In genomic region chr13:71712988-71713653, GRCh38 we compare ENCODE assay signal across 15 cellular contexts.
DNase-seq lines count a peak whose midpoint lies in the region; ATAC-seq, FAIRE-seq and TF ChIP-seq lines count a peak whose summit lies in the region.
"Had no signal": no experiment of that assay in that cellular context is flagged by ENCODE, and none has a peak within 500 bp of the region (broad histone marks: within the 10 kb centered on the region; RNA-seq: fewer than 3 reads in every experiment).

No MANE protein-coding gene starts in this region.

- in situ Hi-C loops in Caki2 (cut with HindIII; ENCODE audit: low pct_unique_long_range_greater_than_20kb, low sequenced_read_pairs) (no loop called here), K562 (cut with MboI) (no loop called here)

- H3K27me3 ChIP-seq in K562 (ENCODE audit: control insufficient read depth in 2 of 2, insufficient read depth in 2 of 2, low read length in 2 of 2) (no peaks in the 10 kb centered on the region), mesenchymal stem cell (ENCODE audit: control insufficient read depth in 1 of 2, insufficient read depth in 1 of 2, low read length in 2 of 2) (no peaks in the 10 kb centered on the region)
- H3K27me3 ChIP-seq: neutrophil had no signal

- no peak for FAIRE-seq in K562 (lab: Jason Lieb, UNC)
- FAIRE-seq: keratinocyte, TTC549 had no signal

- H3K9ac ChIP-seq in K562 (ENCODE audit: insufficient read depth in 1 of 2, low read depth in 2 of 2, low read length in 2 of 2) (no peak overlapping the region), mesenchymal stem cell (ENCODE audit: low read length) (no peak overlapping the region)

- H2AFZ ChIP-seq in K562 (ENCODE audit: low read depth, low read length) (no peak overlapping the region), mesenchymal stem cell (ENCODE audit: low read depth, low read length) (no peak overlapping the region)

- TF ChIP-seq RAD21 in K562 (CRISPR knock-in tag; conservative IDR thresholded peaks at IDR 0.05 in 1 of 2, IDR thresholded peaks at IDR 0.05 in 1 of 2), result no peak

- TF ChIP-seq EP300 in K562 (IDR thresholded peaks at IDR 0.05; ENCODE audit: low read length), result no peak

- no peak overlapping the region for H2BK12ac ChIP-seq in mesenchymal stem cell (ENCODE audit: low read length in 2 of 2)

- H3K4me1 ChIP-seq in K562 (replicated peaks in 1 of 2; ENCODE audit: control insufficient read depth in 2 of 2, insufficient read depth in 2 of 2, low read length in 2 of 2), result no peaks in the 10 kb centered on the region
- no peaks in the 10 kb centered on the region for H3K4me1 ChIP-seq in mesenchymal stem cell (ENCODE audit: control insufficient read depth, insufficient read depth, low read depth, low read length)

- intact Hi-C loops in K562 (cut with micrococcal nuclease), result no loop called here

- no peaks in the 10 kb centered on the region for H3K79me2 ChIP-seq in K562 (ENCODE audit: control insufficient read depth, insufficient read depth, low read length)

- POLR2A ChIA-PET in K562 (lab: Yijun Ruan, JAX), result no interaction called here

- H2BK5ac ChIP-seq in mesenchymal stem cell (ENCODE audit: low read depth, low read length, poor library complexity, severe bottlenecking), result no peak overlapping the region

- TF ChIP-seq POLR2A in K562 (conservative IDR thresholded peaks at IDR 0.05), result no peak

- no peak overlapping the region for H4K91ac ChIP-seq in mesenchymal stem cell (ENCODE audit: low read length)

- H2BK120ac ChIP-seq in mesenchymal stem cell (ENCODE audit: low read depth, low read length), result no peak overlapping the region

- CTCF ChIA-PET in K562 (lab: Yijun Ruan, JAX; ENCODE audit: low intra/inter-chr PET ratio), result no interaction called here

- H3K9me3 ChIP-seq in K562 (replicated peaks; ENCODE audit: control insufficient read depth, insufficient read depth, low read depth, low read length), result no peaks in the 10 kb centered on the region
- H3K9me3 ChIP-seq in mesenchymal stem cell (ENCODE audit: control insufficient read depth, low read length), result no peaks in the 10 kb centered on the region
- H3K9me3 ChIP-seq: neutrophil had no signal

- H3K36me3 ChIP-seq in K562 (ENCODE audit: control insufficient read depth, insufficient read depth, low read length) (no peaks in the 10 kb centered on the region), mesenchymal stem cell (ENCODE audit: control insufficient read depth in 1 of 2, insufficient read depth in 2 of 2, low read depth in 1 of 2, low read length in 2 of 2) (no peaks in the 10 kb centered on the region)
- H3K36me3 ChIP-seq: neutrophil had no signal

- H3K79me1 ChIP-seq in mesenchymal stem cell (replicated peaks; ENCODE audit: low read length, poor library complexity, severe bottlenecking), result no peaks in the 10 kb centered on the region

- H3K18ac ChIP-seq in mesenchymal stem cell (ENCODE audit: low read depth in 1 of 2, low read length in 2 of 2), result no peak overlapping the region

- ATAC-seq in K562, result no peak
- ATAC-seq: PC-3; stimulated activated effector memory CD8-positive, alpha-beta T cell treated with anti-CD3 and anti-CD28 coated beads, Interleukin-12 subunit alpha, Interleukin-12 subunit beta, amount 100 ng/mL, for 72 hours had no signal

- DNase-seq in Caki2 (ENCODE audit: low read depth) (peak; percentile 9), HuH-7 (ENCODE audit: low spot score) (peak; percentile 31), K562 (ENCODE audit: extremely low read depth in 1 of 4, low spot score in 3 of 4) (peak in 1 of 4 experiments; percentile 18), mesenchymal stem cell (peak; percentile 55), germinal center (ENCODE audit: low spot score) (no peak), Kasumi-1 (lab: John Stamatoyannopoulos, UW) (no peak), NCI-H226 (no peak), 8988T (no peak)
- DNase-seq: NCI-H187 treated with DMSO at 0.1 percent for 48 hours, PC-3 had no signal

- no peak overlapping the region for H3K23ac ChIP-seq in mesenchymal stem cell (ENCODE audit: low read length in 2 of 2)

- no TSS peak for BruUV-seq in K562 (replicated peaks; lab: Mats Ljungman, UMichigan)

- no peak overlapping the region for H3K4me2 ChIP-seq in K562 (ENCODE audit: insufficient read depth, low read length)
- H3K4me2 ChIP-seq in mesenchymal stem cell (ENCODE audit: low read length, poor library complexity, severe bottlenecking), result no peak overlapping the region

- no peak overlapping the region for H4K8ac ChIP-seq in mesenchymal stem cell (ENCODE audit: low read length)

- no peak overlapping the region for H3K4me3 ChIP-seq in K562
- H3K4me3 ChIP-seq in mesenchymal stem cell (ENCODE audit: insufficient read depth in 1 of 2, low read depth in 1 of 2, low read length in 2 of 2), result no peak overlapping the region

- H3K9me1 ChIP-seq in K562 (ENCODE audit: control insufficient read depth, insufficient read depth, low read length), result no peaks in the 10 kb centered on the region

- no peak overlapping the region for H2AK5ac ChIP-seq in mesenchymal stem cell (ENCODE audit: low read length, severe bottlenecking)

- TF ChIP-seq CTCF in K562 (IDR thresholded peaks at IDR 0.05 in 2 of 3, conservative IDR thresholded peaks at IDR 0.05 in 1 of 3; ENCODE audit: insufficient read depth in 2 of 3, low read depth in 1 of 3, low read length in 3 of 3), result no peak

- H4K20me1 ChIP-seq in K562 (replicated peaks; ENCODE audit: control insufficient read depth, insufficient read depth, low read length), result no peaks in the 10 kb centered on the region

- H2BK15ac ChIP-seq in mesenchymal stem cell (ENCODE audit: low read depth, poor library complexity, severe bottlenecking), result no peak overlapping the region

- H3K14ac ChIP-seq in mesenchymal stem cell (ENCODE audit: low read length in 2 of 2), result no peak overlapping the region

- no peak overlapping the region for H3K4ac ChIP-seq in mesenchymal stem cell (ENCODE audit: low read depth in 1 of 2, low read length in 2 of 2)

- H3K27ac ChIP-seq in K562 (ENCODE audit: extremely low read depth, low read depth, low read length), result no peak overlapping the region
- no peak overlapping the region for H3K27ac ChIP-seq in mesenchymal stem cell (ENCODE audit: low read length, poor library complexity, severe bottlenecking)
- H3K27ac ChIP-seq: epithelial cell of prostate, neutrophil had no signal

- 4% methylated on average over 2 of the region's 3 CpGs for WGBS in K562 (ENCODE audit: insufficient coverage, low coverage, missing lambda C conversion rate)
- 8% methylated on average over 1 of the region's 3 CpGs for WGBS in mesenchymal stem cell

TF ChIP-seq in K562, 482 proteins besides CTCF, POLR2A, EP300 and RAD21:
- no peak for TF ChIP-seq JUN (IDR thresholded peaks at IDR 0.05; ENCODE audit: borderline replicate concordance, low read depth, low read length)
- TF ChIP-seq JUN (CRISPR knock-in tag; IDR thresholded peaks at IDR 0.05; ENCODE audit: borderline replicate concordance), result no peak
- TF ChIP-seq FOXJ2 (tag; IDR thresholded peaks at IDR 0.05), result peak; percentile 98

Comparison
In these comparisons a context has a peak if more than half of its experiments do, and no peak if none do; other contexts are left out.
1. DNase-seq: peak in Caki2 (single experiment), HuH-7 (single experiment) and mesenchymal stem cell (single experiment); none in germinal center (single experiment), Kasumi-1 (0 of 2), NCI-H226 (single experiment) and 8988T (single experiment).